Comparison of ENCODE assay signal across 1 cellular context in the genomic region with DNA sequence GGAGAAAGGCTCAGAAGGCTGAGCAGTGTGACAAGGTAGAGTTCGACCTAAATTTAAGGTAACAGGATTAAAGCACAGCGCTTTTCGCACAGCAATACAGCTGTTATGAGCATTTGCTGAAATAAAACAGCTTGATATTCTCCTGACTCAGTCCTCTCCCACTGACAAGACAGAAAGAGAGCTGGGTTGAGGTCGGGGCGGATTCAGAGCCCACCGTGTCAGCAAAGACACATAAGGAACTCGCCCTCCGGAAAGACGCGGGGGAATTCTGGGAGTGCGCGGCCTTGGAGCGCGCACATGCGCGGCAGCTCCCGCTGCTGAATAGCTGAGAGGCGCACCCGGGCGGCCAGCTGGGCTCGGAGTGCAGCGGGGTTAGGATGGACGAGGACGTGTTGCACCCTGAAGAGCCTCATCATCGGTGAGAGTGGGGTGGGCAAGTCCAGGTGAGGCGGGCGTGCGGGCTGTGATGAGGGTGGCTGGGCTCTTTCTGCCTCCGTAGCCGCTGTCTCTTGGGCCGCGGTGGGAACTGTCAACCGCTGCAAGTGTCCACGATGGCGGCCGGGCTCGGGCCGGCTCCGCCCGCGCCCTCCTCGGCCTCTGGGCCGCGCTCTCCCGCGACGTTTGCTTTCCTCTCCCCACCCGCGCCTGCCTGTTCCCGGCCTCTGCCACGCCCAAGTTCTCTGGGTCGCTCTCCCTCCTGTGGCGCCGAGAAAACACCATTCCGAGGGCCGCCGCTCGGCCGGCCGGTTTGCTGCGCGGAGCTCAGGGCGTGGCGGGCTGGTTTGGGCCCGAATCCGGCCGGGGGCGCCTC.
TF ChIP-seq lines count a peak whose summit lies in the region.

No MANE protein-coding gene starts in this region.

TF ChIP-seq in K562, 482 proteins besides CTCF, POLR2A, EP300 and RAD21 (continued from another document and continues in another):
- TF ChIP-seq, protein P1, sequence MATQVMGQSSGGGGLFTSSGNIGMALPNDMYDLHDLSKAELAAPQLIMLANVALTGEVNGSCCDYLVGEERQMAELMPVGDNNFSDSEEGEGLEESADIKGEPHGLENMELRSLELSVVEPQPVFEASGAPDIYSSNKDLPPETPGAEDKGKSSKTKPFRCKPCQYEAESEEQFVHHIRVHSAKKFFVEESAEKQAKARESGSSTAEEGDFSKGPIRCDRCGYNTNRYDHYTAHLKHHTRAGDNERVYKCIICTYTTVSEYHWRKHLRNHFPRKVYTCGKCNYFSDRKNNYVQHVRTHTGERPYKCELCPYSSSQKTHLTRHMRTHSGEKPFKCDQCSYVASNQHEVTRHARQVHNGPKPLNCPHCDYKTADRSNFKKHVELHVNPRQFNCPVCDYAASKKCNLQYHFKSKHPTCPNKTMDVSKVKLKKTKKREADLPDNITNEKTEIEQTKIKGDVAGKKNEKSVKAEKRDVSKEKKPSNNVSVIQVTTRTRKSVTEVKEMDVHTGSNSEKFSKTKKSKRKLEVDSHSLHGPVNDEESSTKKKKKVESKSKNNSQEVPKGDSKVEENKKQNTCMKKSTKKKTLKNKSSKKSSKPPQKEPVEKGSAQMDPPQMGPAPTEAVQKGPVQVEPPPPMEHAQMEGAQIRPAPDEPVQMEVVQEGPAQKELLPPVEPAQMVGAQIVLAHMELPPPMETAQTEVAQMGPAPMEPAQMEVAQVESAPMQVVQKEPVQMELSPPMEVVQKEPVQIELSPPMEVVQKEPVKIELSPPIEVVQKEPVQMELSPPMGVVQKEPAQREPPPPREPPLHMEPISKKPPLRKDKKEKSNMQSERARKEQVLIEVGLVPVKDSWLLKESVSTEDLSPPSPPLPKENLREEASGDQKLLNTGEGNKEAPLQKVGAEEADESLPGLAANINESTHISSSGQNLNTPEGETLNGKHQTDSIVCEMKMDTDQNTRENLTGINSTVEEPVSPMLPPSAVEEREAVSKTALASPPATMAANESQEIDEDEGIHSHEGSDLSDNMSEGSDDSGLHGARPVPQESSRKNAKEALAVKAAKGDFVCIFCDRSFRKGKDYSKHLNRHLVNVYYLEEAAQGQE (CRISPR knock-in tag; IDR thresholded peaks at IDR 0.05; ENCODE audit: low read depth): 0 out of 2 replicates have a peak, but pooled peaks have one; percentile 10
- TF ChIP-seq, protein P2, sequence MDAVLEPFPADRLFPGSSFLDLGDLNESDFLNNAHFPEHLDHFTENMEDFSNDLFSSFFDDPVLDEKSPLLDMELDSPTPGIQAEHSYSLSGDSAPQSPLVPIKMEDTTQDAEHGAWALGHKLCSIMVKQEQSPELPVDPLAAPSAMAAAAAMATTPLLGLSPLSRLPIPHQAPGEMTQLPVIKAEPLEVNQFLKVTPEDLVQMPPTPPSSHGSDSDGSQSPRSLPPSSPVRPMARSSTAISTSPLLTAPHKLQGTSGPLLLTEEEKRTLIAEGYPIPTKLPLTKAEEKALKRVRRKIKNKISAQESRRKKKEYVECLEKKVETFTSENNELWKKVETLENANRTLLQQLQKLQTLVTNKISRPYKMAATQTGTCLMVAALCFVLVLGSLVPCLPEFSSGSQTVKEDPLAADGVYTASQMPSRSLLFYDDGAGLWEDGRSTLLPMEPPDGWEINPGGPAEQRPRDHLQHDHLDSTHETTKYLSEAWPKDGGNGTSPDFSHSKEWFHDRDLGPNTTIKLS (IDR thresholded peaks at IDR 0.05; ENCODE audit: borderline replicate concordance, low read depth): peak; percentile 58; the same call in 1 of the 2 replicates
- TF ChIP-seq ETV1 (tag; conservative IDR thresholded peaks at IDR 0.05; ENCODE audit: low read depth): 0 out of 2 replicates have a peak, but pooled peaks have one; percentile 30
- TF ChIP-seq ZKSCAN8 (CRISPR knock-in tag; IDR thresholded peaks at IDR 0.05): no peak
- TF ChIP-seq NR2F6 (CRISPR knock-in tag; IDR thresholded peaks at IDR 0.05): no peak
- no peak for TF ChIP-seq SRSF3 (IDR thresholded peaks at IDR 0.05; ENCODE audit: insufficient read depth, low read length)
- no peak for TF ChIP-seq ZNF561 (CRISPR knock-in tag; conservative IDR thresholded peaks at IDR 0.05)
- peak; percentile 74 for TF ChIP-seq SAP30 (IDR thresholded peaks at IDR 0.05; ENCODE audit: borderline replicate concordance, insufficient read depth, low read depth, low read length, poor library complexity, severe bottlenecking)
- TF ChIP-seq, protein P3, sequence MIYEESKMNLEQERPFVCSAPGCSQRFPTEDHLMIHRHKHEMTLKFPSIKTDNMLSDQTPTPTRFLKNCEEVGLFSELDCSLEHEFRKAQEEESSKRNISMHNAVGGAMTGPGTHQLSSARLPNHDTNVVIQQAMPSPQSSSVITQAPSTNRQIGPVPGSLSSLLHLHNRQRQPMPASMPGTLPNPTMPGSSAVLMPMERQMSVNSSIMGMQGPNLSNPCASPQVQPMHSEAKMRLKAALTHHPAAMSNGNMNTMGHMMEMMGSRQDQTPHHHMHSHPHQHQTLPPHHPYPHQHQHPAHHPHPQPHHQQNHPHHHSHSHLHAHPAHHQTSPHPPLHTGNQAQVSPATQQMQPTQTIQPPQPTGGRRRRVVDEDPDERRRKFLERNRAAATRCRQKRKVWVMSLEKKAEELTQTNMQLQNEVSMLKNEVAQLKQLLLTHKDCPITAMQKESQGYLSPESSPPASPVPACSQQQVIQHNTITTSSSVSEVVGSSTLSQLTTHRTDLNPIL (CRISPR knock-in tag; IDR thresholded peaks at IDR 0.05): no peak
- TF ChIP-seq CTBP1 (IDR thresholded peaks at IDR 0.05; ENCODE audit: borderline replicate concordance): peak; percentile 94
- TF ChIP-seq ZNF668 (CRISPR knock-in tag; IDR thresholded peaks at IDR 0.05): no peak
- no peak for TF ChIP-seq SREBF1 (IDR thresholded peaks at IDR 0.05; ENCODE audit: borderline replicate concordance, low read depth, low read length)
- TF ChIP-seq TRIM24 (IDR thresholded peaks at IDR 0.05): no peak
- TF ChIP-seq, protein P4, sequence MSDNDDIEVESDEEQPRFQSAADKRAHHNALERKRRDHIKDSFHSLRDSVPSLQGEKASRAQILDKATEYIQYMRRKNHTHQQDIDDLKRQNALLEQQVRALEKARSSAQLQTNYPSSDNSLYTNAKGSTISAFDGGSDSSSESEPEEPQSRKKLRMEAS (CRISPR knock-in tag; IDR thresholded peaks at IDR 0.05): peak; percentile 81
- TF ChIP-seq SOX6 (IDR thresholded peaks at IDR 0.05): 0 out of 2 replicates have a peak, but pooled peaks have one; percentile 14
- TF ChIP-seq RBM17 (IDR thresholded peaks at IDR 0.05; ENCODE audit: borderline replicate concordance, low read depth, low read length): no peak
- TF ChIP-seq, protein P5, sequence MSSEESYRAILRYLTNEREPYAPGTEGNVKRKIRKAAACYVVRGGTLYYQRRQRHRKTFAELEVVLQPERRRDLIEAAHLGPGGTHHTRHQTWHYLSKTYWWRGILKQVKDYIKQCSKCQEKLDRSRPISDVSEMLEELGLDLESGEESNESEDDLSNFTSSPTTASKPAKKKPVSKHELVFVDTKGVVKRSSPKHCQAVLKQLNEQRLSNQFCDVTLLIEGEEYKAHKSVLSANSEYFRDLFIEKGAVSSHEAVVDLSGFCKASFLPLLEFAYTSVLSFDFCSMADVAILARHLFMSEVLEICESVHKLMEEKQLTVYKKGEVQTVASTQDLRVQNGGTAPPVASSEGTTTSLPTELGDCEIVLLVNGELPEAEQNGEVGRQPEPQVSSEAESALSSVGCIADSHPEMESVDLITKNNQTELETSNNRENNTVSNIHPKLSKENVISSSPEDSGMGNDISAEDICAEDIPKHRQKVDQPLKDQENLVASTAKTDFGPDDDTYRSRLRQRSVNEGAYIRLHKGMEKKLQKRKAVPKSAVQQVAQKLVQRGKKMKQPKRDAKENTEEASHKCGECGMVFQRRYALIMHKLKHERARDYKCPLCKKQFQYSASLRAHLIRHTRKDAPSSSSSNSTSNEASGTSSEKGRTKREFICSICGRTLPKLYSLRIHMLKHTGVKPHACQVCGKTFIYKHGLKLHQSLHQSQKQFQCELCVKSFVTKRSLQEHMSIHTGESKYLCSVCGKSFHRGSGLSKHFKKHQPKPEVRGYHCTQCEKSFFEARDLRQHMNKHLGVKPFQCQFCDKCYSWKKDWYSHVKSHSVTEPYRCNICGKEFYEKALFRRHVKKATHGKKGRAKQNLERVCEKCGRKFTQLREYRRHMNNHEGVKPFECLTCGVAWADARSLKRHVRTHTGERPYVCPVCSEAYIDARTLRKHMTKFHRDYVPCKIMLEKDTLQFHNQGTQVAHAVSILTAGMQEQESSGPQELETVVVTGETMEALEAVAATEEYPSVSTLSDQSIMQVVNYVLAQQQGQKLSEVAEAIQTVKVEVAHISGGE (CRISPR knock-in tag; IDR thresholded peaks at IDR 0.05): peak in 1 of 3 experiments; percentile 69; a peak in 2 of 6 replicates
- no peak for TF ChIP-seq KLF16 (IDR thresholded peaks at IDR 0.05)
- no peak for TF ChIP-seq ZNF41 (CRISPR knock-in tag; conservative IDR thresholded peaks at IDR 0.05)
- TF ChIP-seq ZNF253 (CRISPR knock-in tag; conservative IDR thresholded peaks at IDR 0.05): no peak
- TF ChIP-seq ZNF444 (CRISPR knock-in tag; IDR thresholded peaks at IDR 0.05): no peak
- peak; percentile 52; the same call in 1 of the 2 replicates for TF ChIP-seq RHOXF2B (CRISPR knock-in tag; conservative IDR thresholded peaks at IDR 0.05)
- TF ChIP-seq TAF7 (tag; IDR thresholded peaks at IDR 0.05): no peak
- TF ChIP-seq, protein P6, sequence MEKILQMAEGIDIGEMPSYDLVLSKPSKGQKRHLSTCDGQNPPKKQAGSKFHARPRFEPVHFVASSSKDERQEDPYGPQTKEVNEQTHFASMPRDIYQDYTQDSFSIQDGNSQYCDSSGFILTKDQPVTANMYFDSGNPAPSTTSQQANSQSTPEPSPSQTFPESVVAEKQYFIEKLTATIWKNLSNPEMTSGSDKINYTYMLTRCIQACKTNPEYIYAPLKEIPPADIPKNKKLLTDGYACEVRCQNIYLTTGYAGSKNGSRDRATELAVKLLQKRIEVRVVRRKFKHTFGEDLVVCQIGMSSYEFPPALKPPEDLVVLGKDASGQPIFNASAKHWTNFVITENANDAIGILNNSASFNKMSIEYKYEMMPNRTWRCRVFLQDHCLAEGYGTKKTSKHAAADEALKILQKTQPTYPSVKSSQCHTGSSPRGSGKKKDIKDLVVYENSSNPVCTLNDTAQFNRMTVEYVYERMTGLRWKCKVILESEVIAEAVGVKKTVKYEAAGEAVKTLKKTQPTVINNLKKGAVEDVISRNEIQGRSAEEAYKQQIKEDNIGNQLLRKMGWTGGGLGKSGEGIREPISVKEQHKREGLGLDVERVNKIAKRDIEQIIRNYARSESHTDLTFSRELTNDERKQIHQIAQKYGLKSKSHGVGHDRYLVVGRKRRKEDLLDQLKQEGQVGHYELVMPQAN (IDR thresholded peaks at IDR 0.05; ENCODE audit: borderline replicate concordance): peak; percentile 90
- TF ChIP-seq, protein P7, sequence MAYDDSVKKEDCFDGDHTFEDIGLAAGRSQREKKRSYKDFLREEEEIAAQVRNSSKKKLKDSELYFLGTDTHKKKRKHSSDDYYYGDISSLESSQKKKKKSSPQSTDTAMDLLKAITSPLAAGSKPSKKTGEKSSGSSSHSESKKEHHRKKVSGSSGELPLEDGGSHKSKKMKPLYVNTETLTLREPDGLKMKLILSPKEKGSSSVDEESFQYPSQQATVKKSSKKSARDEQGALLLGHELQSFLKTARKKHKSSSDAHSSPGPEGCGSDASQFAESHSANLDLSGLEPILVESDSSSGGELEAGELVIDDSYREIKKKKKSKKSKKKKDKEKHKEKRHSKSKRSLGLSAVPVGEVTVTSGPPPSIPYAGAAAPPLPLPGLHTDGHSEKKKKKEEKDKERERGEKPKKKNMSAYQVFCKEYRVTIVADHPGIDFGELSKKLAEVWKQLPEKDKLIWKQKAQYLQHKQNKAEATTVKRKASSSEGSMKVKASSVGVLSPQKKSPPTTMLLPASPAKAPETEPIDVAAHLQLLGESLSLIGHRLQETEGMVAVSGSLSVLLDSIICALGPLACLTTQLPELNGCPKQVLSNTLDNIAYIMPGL (CRISPR knock-in tag; IDR thresholded peaks at IDR 0.05): no peak
- no peak for TF ChIP-seq ZNF311 (CRISPR knock-in tag; IDR thresholded peaks at IDR 0.05)
- no peak for TF ChIP-seq KLF6 (CRISPR knock-in tag; IDR thresholded peaks at IDR 0.05; ENCODE audit: borderline replicate concordance)
- TF ChIP-seq EZH2 (IDR thresholded peaks at IDR 0.05; ENCODE audit: borderline replicate concordance, low read depth, low read length): no peak
- peak; percentile 34; the same call in 1 of the 2 replicates for TF ChIP-seq GABPA (tag; conservative IDR thresholded peaks at IDR 0.05; ENCODE audit: low read depth)
- TF ChIP-seq, protein P8, sequence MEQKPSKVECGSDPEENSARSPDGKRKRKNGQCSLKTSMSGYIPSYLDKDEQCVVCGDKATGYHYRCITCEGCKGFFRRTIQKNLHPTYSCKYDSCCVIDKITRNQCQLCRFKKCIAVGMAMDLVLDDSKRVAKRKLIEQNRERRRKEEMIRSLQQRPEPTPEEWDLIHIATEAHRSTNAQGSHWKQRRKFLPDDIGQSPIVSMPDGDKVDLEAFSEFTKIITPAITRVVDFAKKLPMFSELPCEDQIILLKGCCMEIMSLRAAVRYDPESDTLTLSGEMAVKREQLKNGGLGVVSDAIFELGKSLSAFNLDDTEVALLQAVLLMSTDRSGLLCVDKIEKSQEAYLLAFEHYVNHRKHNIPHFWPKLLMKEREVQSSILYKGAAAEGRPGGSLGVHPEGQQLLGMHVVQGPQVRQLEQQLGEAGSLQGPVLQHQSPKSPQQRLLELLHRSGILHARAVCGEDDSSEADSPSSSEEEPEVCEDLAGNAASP (IDR thresholded peaks at IDR 0.05): no peak
- TF ChIP-seq XRCC3 (IDR thresholded peaks at IDR 0.05): no peak
- peak; percentile 66 for TF ChIP-seq CXXC5 (CRISPR knock-in tag; IDR thresholded peaks at IDR 0.05)
- TF ChIP-seq, protein P9, sequence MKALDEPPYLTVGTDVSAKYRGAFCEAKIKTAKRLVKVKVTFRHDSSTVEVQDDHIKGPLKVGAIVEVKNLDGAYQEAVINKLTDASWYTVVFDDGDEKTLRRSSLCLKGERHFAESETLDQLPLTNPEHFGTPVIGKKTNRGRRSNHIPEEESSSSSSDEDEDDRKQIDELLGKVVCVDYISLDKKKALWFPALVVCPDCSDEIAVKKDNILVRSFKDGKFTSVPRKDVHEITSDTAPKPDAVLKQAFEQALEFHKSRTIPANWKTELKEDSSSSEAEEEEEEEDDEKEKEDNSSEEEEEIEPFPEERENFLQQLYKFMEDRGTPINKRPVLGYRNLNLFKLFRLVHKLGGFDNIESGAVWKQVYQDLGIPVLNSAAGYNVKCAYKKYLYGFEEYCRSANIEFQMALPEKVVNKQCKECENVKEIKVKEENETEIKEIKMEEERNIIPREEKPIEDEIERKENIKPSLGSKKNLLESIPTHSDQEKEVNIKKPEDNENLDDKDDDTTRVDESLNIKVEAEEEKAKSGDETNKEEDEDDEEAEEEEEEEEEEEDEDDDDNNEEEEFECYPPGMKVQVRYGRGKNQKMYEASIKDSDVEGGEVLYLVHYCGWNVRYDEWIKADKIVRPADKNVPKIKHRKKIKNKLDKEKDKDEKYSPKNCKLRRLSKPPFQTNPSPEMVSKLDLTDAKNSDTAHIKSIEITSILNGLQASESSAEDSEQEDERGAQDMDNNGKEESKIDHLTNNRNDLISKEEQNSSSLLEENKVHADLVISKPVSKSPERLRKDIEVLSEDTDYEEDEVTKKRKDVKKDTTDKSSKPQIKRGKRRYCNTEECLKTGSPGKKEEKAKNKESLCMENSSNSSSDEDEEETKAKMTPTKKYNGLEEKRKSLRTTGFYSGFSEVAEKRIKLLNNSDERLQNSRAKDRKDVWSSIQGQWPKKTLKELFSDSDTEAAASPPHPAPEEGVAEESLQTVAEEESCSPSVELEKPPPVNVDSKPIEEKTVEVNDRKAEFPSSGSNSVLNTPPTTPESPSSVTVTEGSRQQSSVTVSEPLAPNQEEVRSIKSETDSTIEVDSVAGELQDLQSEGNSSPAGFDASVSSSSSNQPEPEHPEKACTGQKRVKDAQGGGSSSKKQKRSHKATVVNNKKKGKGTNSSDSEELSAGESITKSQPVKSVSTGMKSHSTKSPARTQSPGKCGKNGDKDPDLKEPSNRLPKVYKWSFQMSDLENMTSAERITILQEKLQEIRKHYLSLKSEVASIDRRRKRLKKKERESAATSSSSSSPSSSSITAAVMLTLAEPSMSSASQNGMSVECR (CRISPR knock-in tag; IDR thresholded peaks at IDR 0.05): peak; percentile 69
- 0 out of 2 replicates have a peak, but pooled peaks have one; percentile 4 for TF ChIP-seq HCFC1 (IDR thresholded peaks at IDR 0.05; ENCODE audit: low read depth, low read length)
